In the genomic region with DNA sequence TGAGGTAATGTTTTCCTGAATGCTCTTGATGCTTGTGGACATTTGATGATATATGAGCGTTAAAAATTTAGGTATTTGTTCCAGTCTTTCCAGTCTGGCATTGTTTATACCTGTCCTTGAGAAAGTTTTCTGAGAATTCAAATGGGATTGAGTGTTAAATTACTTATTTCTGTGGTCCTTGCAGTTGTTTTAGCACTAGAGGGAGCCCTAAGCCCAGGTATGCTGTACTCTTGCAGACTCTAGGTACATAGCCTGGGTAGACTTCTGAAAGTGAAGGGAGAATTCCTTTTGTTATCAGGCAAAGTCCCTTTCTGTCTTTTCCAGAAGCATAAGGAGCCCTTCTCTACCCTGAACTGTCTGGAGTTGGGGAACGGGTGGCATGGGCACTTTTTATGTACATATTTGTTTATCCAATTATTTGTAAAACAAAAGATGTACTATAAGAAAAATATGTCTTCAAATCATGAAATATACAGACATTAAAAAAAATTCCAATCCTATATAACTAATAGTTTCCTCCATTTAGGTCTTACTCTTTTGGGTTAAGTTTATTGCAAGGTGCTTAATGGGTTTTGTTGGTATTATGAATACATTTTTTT, we compare ENCODE assay signal across 8 cellular contexts.
DNase-seq lines count a peak whose midpoint lies in the region; ATAC-seq, FAIRE-seq and TF ChIP-seq lines count a peak whose summit lies in the region.

No MANE protein-coding gene starts in this region.

- H3K27ac ChIP-seq in kidney (ENCODE audit: low read depth in 2 of 2, low read length in 2 of 2) (no peak overlapping the region), uterus (no peak overlapping the region)

- H3K9me3 ChIP-seq in kidney (ENCODE audit: control insufficient read depth in 1 of 2, low read length in 2 of 2) (no peaks in the 10 kb centered on the region), uterus (no peaks in the 10 kb centered on the region)

- H3K4me1 ChIP-seq in kidney (ENCODE audit: control insufficient read depth in 1 of 2, insufficient read depth in 1 of 2, low read depth in 1 of 2, low read length in 2 of 2) = no peaks in the 10 kb centered on the region
- H3K4me1 ChIP-seq in uterus = no peaks in the 10 kb centered on the region

- no peak overlapping the region for H3K9ac ChIP-seq in kidney (ENCODE audit: low read length in 2 of 2)

- no peaks in the 10 kb centered on the region for H3K27me3 ChIP-seq in uterus

- intact Hi-C loops in kidney (cut with DNase I) (no loop called here), uterus (cut with DNase I; ENCODE audit: low total_unique reads) (no loop called here)

- no peak for FAIRE-seq in kidney (lab: Jason Lieb, UNC)

- TF ChIP-seq CTCF in kidney (IDR thresholded peaks at IDR 0.05; ENCODE audit: borderline replicate concordance, extremely low read depth, insufficient read depth) = peak; percentile 65
- TF ChIP-seq CTCF in uterus (IDR thresholded peaks at IDR 0.05) = peak; percentile 26 to 63 (median 56)

- ATAC-seq in GM18909 (IDR thresholded peaks at IDR 0.05; ENCODE audit: poor library complexity, unreplicated experiment) (peak; percentile 88), HG03175 (IDR thresholded peaks at IDR 0.05; ENCODE audit: unreplicated experiment) (peak; percentile 82), HG03135 (IDR thresholded peaks at IDR 0.05; ENCODE audit: unreplicated experiment) (no peak)

- TF ChIP-seq POLR2A in uterus (IDR thresholded peaks at IDR 0.05) = no peak

- H3K4me3 ChIP-seq in kidney (ENCODE audit: low read length in 2 of 2) (no peak overlapping the region), uterus (no peak overlapping the region)

- H3K36me3 ChIP-seq in kidney (ENCODE audit: control insufficient read depth in 1 of 2, insufficient read depth in 2 of 2, low read length in 2 of 2) = no peaks in the 10 kb centered on the region
- H3K36me3 ChIP-seq in uterus = no peaks in the 10 kb centered on the region

- DNase-seq in DMS153 (lab: John Stamatoyannopoulos, UW) = peak; percentile 64
- peak; percentile 2 for DNase-seq in NCI-H2227 treated with DMSO at 0.1 percent for 48 hours (lab: John Stamatoyannopoulos, UW)
- DNase-seq in astrocyte of the hippocampus (ENCODE audit: low read depth, low spot score) = peak; percentile 79
- DNase-seq in kidney = no peak
- peak in 1 of 2 donors; percentile 25 for DNase-seq in uterus
